ENCODE assay signal across 1 cellular context in the genomic region with DNA sequence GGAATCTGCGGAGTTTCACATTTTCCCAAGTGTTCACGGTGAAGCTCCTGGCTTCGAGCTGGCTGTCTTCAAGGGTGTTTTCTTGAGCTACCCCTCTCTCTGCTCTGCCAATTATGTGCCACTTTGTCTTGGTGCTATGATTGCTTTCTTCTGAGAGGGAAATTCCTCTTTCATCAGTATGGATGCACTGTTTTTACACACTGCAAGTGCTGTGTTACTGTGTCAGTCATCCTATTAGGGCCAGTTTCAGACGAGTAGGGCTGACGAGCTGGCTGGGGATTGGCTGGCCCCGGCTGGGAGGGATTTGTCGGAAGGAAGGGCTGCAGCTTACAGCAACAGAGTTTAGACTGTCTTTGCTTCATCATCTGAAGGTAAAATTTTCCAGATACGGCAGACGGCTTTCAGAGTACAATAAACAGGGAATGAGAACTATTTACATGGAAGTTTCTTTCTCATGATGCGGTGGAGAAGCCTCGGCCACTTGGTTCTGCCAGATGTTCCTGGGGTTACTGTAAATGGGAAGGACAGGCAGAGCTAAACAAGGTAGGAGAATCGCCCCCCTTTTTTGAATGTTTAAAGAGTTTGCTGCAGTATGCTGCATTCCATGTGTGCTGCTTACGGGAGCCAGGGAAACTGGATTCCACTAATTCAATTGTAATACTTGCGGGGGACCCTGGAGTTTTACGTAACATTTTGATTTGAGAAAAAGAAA.
TF ChIP-seq lines count a peak whose summit lies in the region.

MBNL2 (plus strand) TSS at position 345 of the 712 bp plus-strand sequence. CDS start 53,903 bp downstream, outside the sequence.

TF ChIP-seq in HCT116, 20 proteins besides CTCF, POLR2A, EP300 and RAD21 (continued from another document):
- TF ChIP-seq JUND (IDR thresholded peaks at IDR 0.05), result 0 out of 2 replicates have a peak, but pooled peaks have one; percentile 14
